Comparison of ENCODE assay signal across 1 cellular context in the genomic region with DNA sequence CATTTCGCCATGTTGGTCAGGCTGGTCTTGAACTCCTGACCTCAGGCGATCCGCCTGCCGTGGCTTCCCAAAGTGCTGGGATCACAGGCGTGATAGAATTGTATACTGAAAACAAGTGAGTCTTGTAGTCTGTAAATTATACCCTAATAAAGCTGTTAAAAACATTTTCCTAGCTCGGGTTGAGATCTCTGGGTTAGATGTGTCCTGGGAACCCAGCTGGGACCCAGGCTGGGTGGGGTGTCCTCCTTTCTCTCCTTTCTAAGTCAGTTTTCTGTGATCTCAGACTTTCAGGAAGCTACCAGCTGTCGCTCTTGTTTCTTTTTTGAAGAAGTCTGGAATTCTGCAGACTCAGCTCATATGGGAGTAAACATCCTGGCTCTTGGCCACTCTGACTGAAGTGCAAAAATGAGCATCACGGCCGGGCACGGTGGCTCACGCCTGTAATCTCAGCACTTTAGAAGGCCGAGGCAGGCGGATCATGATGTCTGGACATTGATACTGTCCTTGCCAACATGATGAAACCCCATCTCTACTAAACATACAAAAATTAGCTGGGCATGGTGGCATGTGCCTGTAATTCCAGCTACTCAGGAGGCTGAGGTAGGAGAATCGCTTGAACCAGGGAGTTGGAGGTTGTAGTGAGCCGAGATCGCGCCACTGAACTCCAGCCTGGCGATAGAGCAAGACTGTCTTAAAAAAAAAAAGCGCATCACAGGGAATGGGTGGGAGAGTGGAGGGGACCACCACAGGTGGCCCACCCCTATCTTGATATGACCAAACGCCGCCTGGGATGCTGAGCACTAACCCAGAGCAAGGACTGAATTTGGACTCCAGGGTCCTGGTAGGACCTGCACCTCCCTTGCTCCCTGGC.
TF ChIP-seq lines count a peak whose summit lies in the region.

No MANE protein-coding gene starts in this region.

TF ChIP-seq in endothelial cell of umbilical vein, 7 proteins besides CTCF, POLR2A, EP300 and RAD21:
- TF ChIP-seq, protein P1, sequence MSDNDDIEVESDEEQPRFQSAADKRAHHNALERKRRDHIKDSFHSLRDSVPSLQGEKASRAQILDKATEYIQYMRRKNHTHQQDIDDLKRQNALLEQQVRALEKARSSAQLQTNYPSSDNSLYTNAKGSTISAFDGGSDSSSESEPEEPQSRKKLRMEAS (IDR thresholded peaks at IDR 0.05; ENCODE audit: insufficient read depth, insufficient read length): no peak
- TF ChIP-seq JUN (IDR thresholded peaks at IDR 0.05; ENCODE audit: borderline replicate concordance, insufficient read depth, insufficient read length, low read depth) (no peak), FOS (IDR thresholded peaks at IDR 0.05; ENCODE audit: borderline replicate concordance, insufficient read depth, low read length) (no peak), EZH2 (IDR thresholded peaks at IDR 0.05; ENCODE audit: borderline replicate concordance, low read depth, low read length, severe bottlenecking) (no peak), GATA2 (IDR thresholded peaks at IDR 0.05; ENCODE audit: insufficient read depth, insufficient read length, low read depth, low read length) (no peak), POLR2AphosphoS5 (IDR thresholded peaks at IDR 0.05; ENCODE audit: insufficient read depth, low read depth, low read length) (no peak), MYC (IDR thresholded peaks at IDR 0.05; ENCODE audit: low read depth, low read length) (no peak)
